In genomic region chr12:109998241-109998903, GRCh38 we compare ENCODE assay signal across 8 cellular contexts. TPM values are rescaled to one million over a fixed set of nuclear protein-coding genes. Genes with fewer than 3 reads are reported as not detected.
DNase-seq lines count a peak whose midpoint lies in the region; ATAC-seq and TF ChIP-seq lines count a peak whose summit lies in the region.

No MANE protein-coding gene starts in this region.

- H2AFZ ChIP-seq in DND-41 (ENCODE audit: low read depth, low read length): peak overlapping the region; percentile 78

- TF ChIP-seq CTCF in DND-41 (IDR thresholded peaks at IDR 0.05; ENCODE audit: borderline replicate concordance, extremely low read depth, low read length, poor library complexity, severe bottlenecking): no peak
- no peak for TF ChIP-seq CTCF in osteocyte (IDR thresholded peaks at IDR 0.05)

- peaks cover under 1% of the 10 kb centered on the region for H3K36me3 Mint-ChIP-seq in osteocyte (ENCODE audit: unreplicated experiment)

- H4K20me1 ChIP-seq in DND-41 (ENCODE audit: insufficient read depth, low read length): peaks cover 17% of the 10 kb centered on the region; the same call in 1 of the 2 replicates

- H3K4me1 Mint-ChIP-seq in osteocyte (ENCODE audit: unreplicated experiment): peaks cover 47% of the 10 kb centered on the region

- ATAC-seq in DND-41 (ENCODE audit: insufficient read depth, low read depth) (no peak), GM19324 (IDR thresholded peaks at IDR 0.05; ENCODE audit: low FRiP score, unreplicated experiment) (no peak)

- peaks cover 68% of the 10 kb centered on the region for H3K79me2 ChIP-seq in DND-41 (ENCODE audit: insufficient read depth, low read length)

- DNase-seq in DND-41: no peak
- peak; percentile 13 for DNase-seq in NCI-H146 treated with DMSO at 0.1 percent for 48 hours (lab: John Stamatoyannopoulos, UW; ENCODE audit: unreplicated experiment)
- no peak for DNase-seq in osteocyte (ENCODE audit: extremely low spot score, unreplicated experiment)
- DNase-seq in DMS153 treated with DMSO at 0.1 percent for 48 hours (lab: John Stamatoyannopoulos, UW; ENCODE audit: unreplicated experiment): no peak
- no peak for DNase-seq in NOMO-1 treated with dmso at 0.1 percent for 144 hours (lab: John Stamatoyannopoulos, UW; ENCODE audit: unreplicated experiment)
- no peak for DNase-seq in ACHN

- H3K27me3 Mint-ChIP-seq in osteocyte (ENCODE audit: unreplicated experiment): no peaks in the 10 kb centered on the region

- H3K9me3 Mint-ChIP-seq in osteocyte (ENCODE audit: unreplicated experiment): no peaks in the 10 kb centered on the region

- no peaks in the 10 kb centered on the region for H3K27me3 ChIP-seq in DND-41 (ENCODE audit: insufficient read depth, low read length, poor library complexity)
- no peaks in the 10 kb centered on the region for H3K27me3 ChIP-seq in duodenal mucosa (ENCODE audit: control insufficient read depth in 1 of 2, insufficient read depth in 2 of 2, low read length in 2 of 2)

- peak overlapping the region; percentile 61 for H3K9ac ChIP-seq in DND-41 (ENCODE audit: low read depth, low read length)
- H3K9ac ChIP-seq in duodenal mucosa (ENCODE audit: low read depth in 1 of 2, low read length in 2 of 2): peak overlapping the region; percentile 67 to 89

- H3K27ac Mint-ChIP-seq in osteocyte (ENCODE audit: unreplicated experiment): peak overlapping the region; percentile 98

- H3K4me3 Mint-ChIP-seq in osteocyte (ENCODE audit: unreplicated experiment): peak overlapping the region; percentile 90

- peak overlapping the region; percentile 95 for H3K4me2 ChIP-seq in DND-41 (ENCODE audit: insufficient read depth, low read length)

- in situ Hi-C loops in ACHN (cut with HindIII; ENCODE audit: low pct_ligation_motif_present, low pct_unique_long_range_greater_than_20kb, low sequenced_read_pairs): no loop called here

- H3K36me3 ChIP-seq in DND-41 (ENCODE audit: insufficient read depth, low read length) (peaks cover 10% of the 10 kb centered on the region), duodenal mucosa (ENCODE audit: control insufficient read depth in 1 of 2, insufficient read depth in 2 of 2, low read length in 2 of 2) (no peaks in the 10 kb centered on the region)

- peak overlapping the region; percentile 76 for H3K27ac ChIP-seq in DND-41 (ENCODE audit: low read length)
- H3K27ac ChIP-seq in duodenal mucosa (ENCODE audit: low read depth, low read length): no peak overlapping the region

- no peaks in the 10 kb centered on the region for H3K9me3 ChIP-seq in DND-41 (ENCODE audit: insufficient read depth, low read length, severe bottlenecking)
- no peaks in the 10 kb centered on the region for H3K9me3 ChIP-seq in duodenal mucosa (ENCODE audit: control insufficient read depth in 1 of 2, low read length in 2 of 2)

- peaks cover 60% of the 10 kb centered on the region for H3K4me1 ChIP-seq in DND-41 (ENCODE audit: insufficient read depth, low read length)
- H3K4me1 ChIP-seq in duodenal mucosa (ENCODE audit: control insufficient read depth in 1 of 2, insufficient read depth in 2 of 2, low read length in 2 of 2): peaks cover 29 to 43% of the 10 kb centered on the region in 2 donors

- peak overlapping the region; percentile 32 to 64; a peak in 3 of 4 replicates for H3K4me3 ChIP-seq in DND-41 (ENCODE audit: low read depth in 1 of 2, low read length in 2 of 2)
- H3K4me3 ChIP-seq in duodenal mucosa (ENCODE audit: low read depth in 1 of 2, low read length in 2 of 2): peak overlapping the region; percentile 91 to 93

RNA-seq across cellular contexts. Expression of gene ANKRD13A, which starts 0.9 kb away (rescaled TPM):
- total RNA-seq in osteocyte: 42.3 and 43.5 TPM in 2 replicates

RNA-seq across cellular contexts. Expression of gene GIT2, which starts 2.2 kb away (rescaled TPM):
- 49.6 and 52.6 TPM in 2 replicates for total RNA-seq in osteocyte

RNA-seq across cellular contexts. Expression of gene C12orf76, which starts 50.0 kb away (rescaled TPM):
- total RNA-seq in osteocyte: 13.7 and 14.5 TPM in 2 replicates
